In genomic region chr10:21508987-21509334, GRCh38 we compare ENCODE assay signal across 1 cellular context.
TF ChIP-seq lines count a peak whose summit lies in the region.

No MANE protein-coding gene starts in this region.

TF ChIP-seq in SK-N-SH, 30 proteins besides CTCF, POLR2A, EP300 and RAD21:
- TF ChIP-seq PBX3 (IDR thresholded peaks at IDR 0.05) (no peak), USF2 (IDR thresholded peaks at IDR 0.05; ENCODE audit: borderline replicate concordance, low read depth, low read length) (no peak), POLR2AphosphoS5 (IDR thresholded peaks at IDR 0.05; ENCODE audit: low read depth, low read length) (no peak)
